In genomic region chr14:76844223-76844622, GRCh38 we compare ENCODE assay signal across 8 cellular contexts. TPM values are rescaled to one million over a fixed set of nuclear protein-coding genes. Genes with fewer than 3 reads are reported as not detected.
DNase-seq lines count a peak whose midpoint lies in the region; ATAC-seq and TF ChIP-seq lines count a peak whose summit lies in the region.

No MANE protein-coding gene starts in this region.

- in situ Hi-C loops in G401 (cut with HindIII; ENCODE audit: low sequenced_read_pairs): no loop called here

- no peaks in the 10 kb centered on the region for H3K36me3 Mint-ChIP-seq in T-cell
- H3K36me3 Mint-ChIP-seq in activated naive CD8-positive, alpha-beta T cell treated with anti-CD3 and anti-CD28 coated beads, Interleukin-2, amount 10 ng/mL, durations not matched to agents 7 days and 5 days: peaks cover 9% of the 10 kb centered on the region

- H3K27ac Mint-ChIP-seq in T-cell: peak overlapping the region; percentile 70 to 79
- peak overlapping the region; percentile 86 for H3K27ac Mint-ChIP-seq in activated naive CD8-positive, alpha-beta T cell treated with anti-CD3 and anti-CD28 coated beads, Interleukin-2, amount 10 ng/mL, durations not matched to agents 7 days and 5 days

- DNase-seq in T-cell (peak; percentile 33 to 73 (median 52)), left colon (peak; percentile 31 to 44), G401 (ENCODE audit: low spot score) (no peak), DMS79 (lab: John Stamatoyannopoulos, UW) (no peak)
- peak; percentile 59 for DNase-seq in activated naive CD8-positive, alpha-beta T cell treated with anti-CD3 and anti-CD28 coated beads, Interleukin-2, amount 10 ng/mL, durations not matched to agents 7 days and 5 days
- peak; percentile 29 for DNase-seq in stimulated activated CD8-positive, alpha-beta memory T cell treated with anti-CD3 and anti-CD28 coated beads, Interleukin-4, amount 100 ng/mL, for 24 hours (ENCODE audit: low read depth)

- intact Hi-C loops in left colon (cut with DNase I, micrococcal nuclease): no loop called here

- CTCF ChIA-PET in T-cell (lab: Charles Lee): no interaction called here

- POLR2A ChIA-PET in T-cell (lab: Charles Lee): no interaction called here
- POLR2A ChIA-PET in activated naive CD8-positive, alpha-beta T cell treated with anti-CD3 and anti-CD28 coated beads, Interleukin-2, amount 10 ng/mL, durations not matched to agents 7 days and 5 days (lab: Charles Lee): no interaction called here

- ATAC-seq in T-cell (replicated peaks in 1 of 4) (peak; percentile 100), left colon (peak; percentile 72), GM21825 (IDR thresholded peaks at IDR 0.05; ENCODE audit: unreplicated experiment) (no peak)
- peak; percentile 100 for ATAC-seq in activated naive CD8-positive, alpha-beta T cell treated with anti-CD3 and anti-CD28 coated beads, Interleukin-2, amount 10 ng/mL, durations not matched to agents 7 days and 5 days (ENCODE audit: low read depth)

- no peaks in the 10 kb centered on the region for H3K9me3 Mint-ChIP-seq in T-cell
- peaks cover 3% of the 10 kb centered on the region for H3K9me3 Mint-ChIP-seq in activated naive CD8-positive, alpha-beta T cell treated with anti-CD3 and anti-CD28 coated beads, Interleukin-2, amount 10 ng/mL, durations not matched to agents 7 days and 5 days

- H3K27me3 Mint-ChIP-seq in T-cell: peaks cover 6 to 12% of the 10 kb centered on the region in 2 donors
- peaks cover 34% of the 10 kb centered on the region for H3K27me3 Mint-ChIP-seq in activated naive CD8-positive, alpha-beta T cell treated with anti-CD3 and anti-CD28 coated beads, Interleukin-2, amount 10 ng/mL, durations not matched to agents 7 days and 5 days

- peak overlapping the region; percentile 37 to 52 (median 46) for H3K4me3 Mint-ChIP-seq in T-cell
- peak overlapping the region; percentile 46 for H3K4me3 Mint-ChIP-seq in activated naive CD8-positive, alpha-beta T cell treated with anti-CD3 and anti-CD28 coated beads, Interleukin-2, amount 10 ng/mL, durations not matched to agents 7 days and 5 days

- H3K4me1 Mint-ChIP-seq in T-cell: peaks cover 8 to 11% (median 9%) of the 10 kb centered on the region in 3 donors
- peaks cover 9% of the 10 kb centered on the region for H3K4me1 Mint-ChIP-seq in activated naive CD8-positive, alpha-beta T cell treated with anti-CD3 and anti-CD28 coated beads, Interleukin-2, amount 10 ng/mL, durations not matched to agents 7 days and 5 days

- TF ChIP-seq CTCF in GM12874 (IDR thresholded peaks at IDR 0.05; ENCODE audit: insufficient read depth, low read depth, low read length): 0 out of 2 replicates have a peak, but pooled peaks have one; percentile 8

RNA-seq across cellular contexts. Expression of gene LRRC74A, which starts 18.0 kb away (rescaled TPM):
- total RNA-seq in T-cell (not detected), left colon (not detected)
- total RNA-seq in activated naive CD8-positive, alpha-beta T cell treated with anti-CD3 and anti-CD28 coated beads, Interleukin-2, amount 10 ng/mL, durations not matched to agents 7 days and 5 days: not detected
- total RNA-seq in G401 (2014; rRNA removed; shearing (Covaris generic)): not detected in 2 replicates

RNA-seq across cellular contexts. Expression of gene ANGEL1, which starts 31.5 kb away (rescaled TPM):
- total RNA-seq in T-cell (10 to 100 TPM; 15.4 to 33.7 (median 28.3) TPM), left colon (10 to 100 TPM; 12.9 to 13.2 TPM)
- 10 to 100 TPM; 15.4 to 17.3 TPM for total RNA-seq in activated naive CD8-positive, alpha-beta T cell treated with anti-CD3 and anti-CD28 coated beads, Interleukin-2, amount 10 ng/mL, durations not matched to agents 7 days and 5 days
- 4.8 and 7.0 TPM in 2 replicates for total RNA-seq in G401 (2014; rRNA removed; shearing (Covaris generic))

Comparison
In these comparisons a context has a peak if more than half of its experiments do, and no peak if none do; other contexts are left out.
1. DNase-seq: peak in T-cell (34 of 34), activated naive CD8-positive, alpha-beta T cell treated with anti-CD3 and anti-CD28 coated beads, Interleukin-2, amount 10 ng/mL, durations not matched to agents 7 days and 5 days (single experiment), left colon (2 of 2) and stimulated activated CD8-positive, alpha-beta memory T cell treated with anti-CD3 and anti-CD28 coated beads, Interleukin-4, amount 100 ng/mL, for 24 hours (single experiment); none in G401 (single experiment) and DMS79 (single experiment).